ENCODE assay signal across 1 cellular context in genomic region chr17:28357061-28357900, GRCh38.
A peak's percentile ranks its signal among the peaks of the same experiment; 100 is the strongest.
TF ChIP-seq lines count a peak whose summit lies in the region.

POLDIP2 (minus strand) TSS chr17:28357527; CDS start chr17:28357448, 79 bp downstream.

TF ChIP-seq in A549, 52 proteins besides CTCF, POLR2A, EP300 and RAD21 (continued from another document):
- TF ChIP-seq HMGXB4 (CRISPR knock-in tag; IDR thresholded peaks at IDR 0.05; ENCODE audit: borderline replicate concordance) = no peak
- TF ChIP-seq ESRRA (IDR thresholded peaks at IDR 0.05; ENCODE audit: borderline replicate concordance, low read length) = no peak
- no peak for TF ChIP-seq HOXB13 (CRISPR knock-in tag; IDR thresholded peaks at IDR 0.05; ENCODE audit: low read depth)
- TF ChIP-seq ELK1 (IDR thresholded peaks at IDR 0.05; ENCODE audit: low read depth, low read length) = peak; percentile 81; the same call in 1 of the 2 replicates
- peak; percentile 84 to 98 for TF ChIP-seq JUN (IDR thresholded peaks at IDR 0.05)
- peak; percentile 100 for TF ChIP-seq KDM5A (IDR thresholded peaks at IDR 0.05)
- TF ChIP-seq REST (IDR thresholded peaks at IDR 0.05) = no peak
- TF ChIP-seq EHMT2 (IDR thresholded peaks at IDR 0.05; ENCODE audit: low read depth) = no peak
- peak; percentile 97 for TF ChIP-seq PHF8 (IDR thresholded peaks at IDR 0.05; ENCODE audit: borderline replicate concordance, low read depth)
- TF ChIP-seq NR3C1 (IDR thresholded peaks at IDR 0.05) = no peak
- no peak for TF ChIP-seq MAFK (IDR thresholded peaks at IDR 0.05; ENCODE audit: partially characterized antibody)
- no peak for TF ChIP-seq FOXS1 (CRISPR knock-in tag; IDR thresholded peaks at IDR 0.05)
- TF ChIP-seq ZC3H11A (IDR thresholded peaks at IDR 0.05) = no peak
- TF ChIP-seq HDAC2 (IDR thresholded peaks at IDR 0.05) = peak; percentile 95; the same call in 1 of the 2 replicates
- peak; percentile 70 for TF ChIP-seq MAX (IDR thresholded peaks at IDR 0.05)
- TF ChIP-seq TFCP2L1 (CRISPR knock-in tag; IDR thresholded peaks at IDR 0.05) = 0 out of 2 replicates have a peak, but pooled peaks have one; percentile 50
- TF ChIP-seq HES2 (IDR thresholded peaks at IDR 0.05) = no peak
- TF ChIP-seq CHD2 (IDR thresholded peaks at IDR 0.05; ENCODE audit: low read length, partially characterized antibody) = no peak
TF ChIP-seq in A549: peak in this region for 12.
